9 cellular contexts compared by ENCODE assay signal in genomic region chr1:221740260-221740830, GRCh38. TPM values are rescaled to one million over a fixed set of nuclear protein-coding genes. Genes with fewer than 3 reads are reported as not detected.
DNase-seq lines count a peak whose midpoint lies in the region; ATAC-seq and TF ChIP-seq lines count a peak whose summit lies in the region.
"Had no signal": no experiment of that assay in that cellular context is flagged by ENCODE, and none has a peak within 500 bp of the region (broad histone marks: within the 10 kb centered on the region; RNA-seq: fewer than 3 reads in every experiment).

No MANE protein-coding gene starts in this region.

- peaks cover 9% of the 10 kb centered on the region for H3K9me3 Mint-ChIP-seq in activated naive CD8-positive, alpha-beta T cell treated with anti-CD3 and anti-CD28 coated beads for 36 hours
- H3K9me3 Mint-ChIP-seq in activated CD4-positive, alpha-beta T cell treated with anti-CD3 and anti-CD28 coated beads, Interleukin-2, amount 10 ng/mL, durations not matched to agents 24 days and 14 days: peaks cover 20% of the 10 kb centered on the region

- H3K4me3 Mint-ChIP-seq in activated naive CD8-positive, alpha-beta T cell treated with anti-CD3 and anti-CD28 coated beads for 36 hours: no peak overlapping the region
- no peak overlapping the region for H3K4me3 Mint-ChIP-seq in activated CD4-positive, alpha-beta T cell treated with anti-CD3 and anti-CD28 coated beads, Interleukin-2, amount 10 ng/mL, durations not matched to agents 24 days and 14 days

- H3K36me3 ChIP-seq in ACC112 (ENCODE audit: insufficient read depth, low read length): peaks cover 37% of the 10 kb centered on the region
- H3K36me3 ChIP-seq in mesendoderm (ENCODE audit: control insufficient read depth, insufficient read depth, low read length): no peaks in the 10 kb centered on the region

- H3K79me2 ChIP-seq in ACC112 (ENCODE audit: control insufficient read depth, insufficient read depth, low read length, unreplicated experiment): peaks cover 64% of the 10 kb centered on the region
- peaks cover 41% of the 10 kb centered on the region for H3K79me2 ChIP-seq in mesendoderm (ENCODE audit: control insufficient read depth, insufficient read depth, low read length)

- H3K4me1 ChIP-seq in ACC112 (ENCODE audit: control insufficient read depth, insufficient read depth, low read length, unreplicated experiment): peaks cover 21% of the 10 kb centered on the region
- peaks cover 6% of the 10 kb centered on the region for H3K4me1 ChIP-seq in mesendoderm (ENCODE audit: control insufficient read depth, low read depth, low read length)

- H3K56ac ChIP-seq in mesendoderm (ENCODE audit: low read length): peak overlapping the region; percentile 76

- H3K9ac ChIP-seq in mesendoderm (ENCODE audit: low read length): peak overlapping the region; percentile 83

- peaks cover 8% of the 10 kb centered on the region for H3K36me3 Mint-ChIP-seq in activated naive CD8-positive, alpha-beta T cell treated with anti-CD3 and anti-CD28 coated beads for 36 hours
- peaks cover 42% of the 10 kb centered on the region for H3K36me3 Mint-ChIP-seq in activated CD4-positive, alpha-beta T cell treated with anti-CD3 and anti-CD28 coated beads, Interleukin-2, amount 10 ng/mL, durations not matched to agents 24 days and 14 days (ENCODE audit: low read depth)

- H4K5ac ChIP-seq in mesendoderm (ENCODE audit: low read length): no peak overlapping the region

- ATAC-seq in HG03159 (IDR thresholded peaks at IDR 0.05; ENCODE audit: unreplicated experiment) (no peak), GM21360 (IDR thresholded peaks at IDR 0.05; ENCODE audit: unreplicated experiment) (no peak)

- DNase-seq in HFF-Myc (ENCODE audit: extremely low read depth, low read depth): no peak
- no peak for DNase-seq in cardiac fibroblast (ENCODE audit: low read depth in 2 of 2)
- no peak for DNase-seq in mesendoderm
- DNase-seq in activated naive CD8-positive, alpha-beta T cell treated with anti-CD3 and anti-CD28 coated beads for 36 hours: no peak
- DNase-seq in activated CD4-positive, alpha-beta T cell treated with anti-CD3 and anti-CD28 coated beads, Interleukin-2, amount 10 ng/mL, durations not matched to agents 24 days and 14 days: no peak
- DNase-seq: activated CD4-positive, alpha-beta T cell treated with anti-CD3 and anti-CD28 coated beads for 1 hour had no signal

- H3K4ac ChIP-seq in mesendoderm (ENCODE audit: low read depth, low read length): no peak overlapping the region

- peak overlapping the region; percentile 0 for H3K23ac ChIP-seq in mesendoderm (ENCODE audit: low read length)

- H2BK5ac ChIP-seq in mesendoderm (ENCODE audit: low read length): no peak overlapping the region

- H2BK15ac ChIP-seq in mesendoderm (replicated peaks; ENCODE audit: low read depth): no peak overlapping the region

- WGBS in mesendoderm (ENCODE audit: extremely low coverage, insufficient coverage, low lambda C conversion rate): no CpG with 5 or more reads among the region's 7 CpGs

- H2AFZ ChIP-seq in ACC112 (ENCODE audit: low read length, unreplicated experiment): no peak overlapping the region

- peaks cover 33% of the 10 kb centered on the region for H3K79me1 ChIP-seq in mesendoderm (ENCODE audit: low read length)

- H3K18ac ChIP-seq in mesendoderm (ENCODE audit: low read length): no peak overlapping the region

- H3K4me3 ChIP-seq in ACC112 (ENCODE audit: low read depth, low read length): peak overlapping the region; percentile 94
- H3K4me3 ChIP-seq in HFF-Myc (replicated peaks; ENCODE audit: low read depth, low read length): peak overlapping the region; percentile 62
- H3K4me3 ChIP-seq in cardiac fibroblast (replicated peaks in 1 of 2; ENCODE audit: low read depth in 2 of 2, low read length in 2 of 2): peak overlapping the region; percentile 75 to 77
- H3K4me3 ChIP-seq in mesendoderm (ENCODE audit: low read length): peak overlapping the region; percentile 51

- intact Hi-C loops in activated CD4-positive, alpha-beta T cell treated with anti-CD3 and anti-CD28 coated beads, Interleukin-2, amount 10 ng/mL, durations not matched to agents 24 days and 14 days (cut with micrococcal nuclease): loop anchor here (5.0 to 10.0 kb wide), 5 partner anchors 137 to 424 kb away; no protein-coding TSS in a partner anchor

- H4K8ac ChIP-seq in mesendoderm (ENCODE audit: low read depth, low read length): no peak overlapping the region

- H3K27ac ChIP-seq in ACC112 (ENCODE audit: low read depth, low read length) (peak overlapping the region; percentile 79; the same call in 1 of the 2 replicates), mesendoderm (ENCODE audit: low read depth, low read length) (no peak overlapping the region)

- no peak overlapping the region for H2BK120ac ChIP-seq in mesendoderm (ENCODE audit: low read depth, low read length)

- no peaks in the 10 kb centered on the region for H3K27me3 Mint-ChIP-seq in activated naive CD8-positive, alpha-beta T cell treated with anti-CD3 and anti-CD28 coated beads for 36 hours
- no peaks in the 10 kb centered on the region for H3K27me3 Mint-ChIP-seq in activated CD4-positive, alpha-beta T cell treated with anti-CD3 and anti-CD28 coated beads, Interleukin-2, amount 10 ng/mL, durations not matched to agents 24 days and 14 days

- no peak overlapping the region for H3K27ac Mint-ChIP-seq in activated naive CD8-positive, alpha-beta T cell treated with anti-CD3 and anti-CD28 coated beads for 36 hours
- H3K27ac Mint-ChIP-seq in activated CD4-positive, alpha-beta T cell treated with anti-CD3 and anti-CD28 coated beads, Interleukin-2, amount 10 ng/mL, durations not matched to agents 24 days and 14 days: no peak overlapping the region

- H3K27me3 ChIP-seq in ACC112 (ENCODE audit: insufficient read depth, low read length) (no peaks in the 10 kb centered on the region), mesendoderm (ENCODE audit: insufficient read depth, low read length, poor library complexity) (no peaks in the 10 kb centered on the region)

- TF ChIP-seq CTCF in HFF-Myc (IDR thresholded peaks at IDR 0.05; ENCODE audit: low read depth, low read length, missing control alignments) (no peak), cardiac fibroblast (IDR thresholded peaks at IDR 0.05; ENCODE audit: low read depth, low read length) (no peak)

- H2AK5ac ChIP-seq in mesendoderm (ENCODE audit: low read length): no peak overlapping the region

- peaks cover 47% of the 10 kb centered on the region for H3K4me1 Mint-ChIP-seq in activated naive CD8-positive, alpha-beta T cell treated with anti-CD3 and anti-CD28 coated beads for 36 hours
- peaks cover 47% of the 10 kb centered on the region for H3K4me1 Mint-ChIP-seq in activated CD4-positive, alpha-beta T cell treated with anti-CD3 and anti-CD28 coated beads, Interleukin-2, amount 10 ng/mL, durations not matched to agents 24 days and 14 days

- peak overlapping the region; percentile 85 for H3K4me2 ChIP-seq in mesendoderm (ENCODE audit: low read length)

RNA-seq across cellular contexts. Expression of gene DUSP10, which starts 1.5 kb away (rescaled TPM):
- 9.1 TPM for polyA plus RNA-seq in mesendoderm (2013, experiment 1 of 2)
- polyA plus RNA-seq in mesendoderm (2013, experiment 2 of 2): 10.0 TPM
- total RNA-seq in activated naive CD8-positive, alpha-beta T cell treated with anti-CD3 and anti-CD28 coated beads for 36 hours: 10 to 100 TPM; 32.7 to 33.0 TPM
- 13.5 and 14.6 TPM in 2 replicates for total RNA-seq in activated CD4-positive, alpha-beta T cell treated with anti-CD3 and anti-CD28 coated beads, Interleukin-2, amount 10 ng/mL, durations not matched to agents 24 days and 14 days
